Comparison of ENCODE assay signal across 30 cellular contexts in the genomic region with DNA sequence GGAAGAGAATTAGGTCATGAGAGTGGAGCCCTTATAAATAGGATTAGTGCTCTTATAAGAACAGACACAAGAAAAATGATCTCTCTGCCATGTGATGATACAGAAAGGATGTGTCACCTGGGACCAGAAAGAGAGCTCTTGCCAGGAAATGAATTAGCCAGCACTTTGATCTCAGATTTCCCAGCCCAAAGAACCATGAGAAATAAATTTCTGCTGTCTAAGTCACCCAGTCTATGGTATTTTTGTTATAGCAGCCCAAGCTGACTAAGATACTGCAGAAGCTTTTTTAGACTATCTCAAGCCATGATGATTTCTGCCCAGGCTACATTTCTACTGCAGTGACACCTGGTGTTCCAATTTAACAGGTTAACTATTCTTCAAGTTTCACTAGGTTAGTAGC.
DNase-seq lines count a peak whose midpoint lies in the region; ATAC-seq and TF ChIP-seq lines count a peak whose summit lies in the region.
"Had no signal": no experiment of that assay in that cellular context is flagged by ENCODE, and none has a peak within 500 bp of the region (broad histone marks: within the 10 kb centered on the region; RNA-seq: fewer than 3 reads in every experiment).

No MANE protein-coding gene starts in this region.

- no peak overlapping the region for H2BK20ac ChIP-seq in H9 (ENCODE audit: low read depth, low read length, poor library complexity, severe bottlenecking)

- H3K36me3 Mint-ChIP-seq in H9 (ENCODE audit: insufficient read depth in 1 of 3, low read depth in 3 of 3) (peaks cover 14 to 30% (median 20%) of the 10 kb centered on the region in 3 experiments), endodermal cell (ENCODE audit: low read depth) (peaks cover 44% of the 10 kb centered on the region)
- H3K36me3 Mint-ChIP-seq in activated CD8-positive, alpha-beta T cell treated with anti-CD3 and anti-CD28 coated beads, Interleukin-2, amount 10 ng/mL, durations not matched to agents 7 days and 5 days (ENCODE audit: low read depth): peaks cover 60% of the 10 kb centered on the region

- H3K4me3 ChIP-seq in fibroblast of mammary gland (ENCODE audit: control insufficient read depth, low read depth, low read length): no peak overlapping the region
- H3K4me3 ChIP-seq in endodermal cell (ENCODE audit: low read length): no peak overlapping the region
- H3K4me3 ChIP-seq: sigmoid colon, suprapubic skin, upper lobe of right lung had no signal

- no peak overlapping the region for H3K4ac ChIP-seq in H9 (ENCODE audit: low read depth, low read length)

- H3K27ac ChIP-seq in H9 (ENCODE audit: insufficient read length, low read depth, low read length): no peak overlapping the region
- no peak overlapping the region for H3K27ac ChIP-seq in endodermal cell (ENCODE audit: low read depth, low read length)
- H3K27ac ChIP-seq: C4-2B, neutrophil, sigmoid colon, suprapubic skin, upper lobe of right lung had no signal

- H3K27me3 ChIP-seq in H9 (ENCODE audit: insufficient read depth, low read length) (no peaks in the 10 kb centered on the region), endodermal cell (ENCODE audit: control insufficient read depth, insufficient read depth, low read length, poor library complexity, severe bottlenecking) (no peaks in the 10 kb centered on the region)
- H3K27me3 ChIP-seq: neutrophil, sigmoid colon, suprapubic skin, upper lobe of right lung had no signal

- H3K36me3 ChIP-seq in endodermal cell (ENCODE audit: control insufficient read depth, insufficient read depth, low read length): peaks cover 26% of the 10 kb centered on the region
- H3K36me3 ChIP-seq: upper lobe of right lung had no signal

- no peak overlapping the region for H2AFZ ChIP-seq in H9 (ENCODE audit: low read length)

- no peaks in the 10 kb centered on the region for H3K4me1 Mint-ChIP-seq in H9
- peaks cover 9% of the 10 kb centered on the region for H3K4me1 Mint-ChIP-seq in endodermal cell
- peaks cover 27% of the 10 kb centered on the region for H3K4me1 Mint-ChIP-seq in activated CD8-positive, alpha-beta T cell treated with anti-CD3 and anti-CD28 coated beads, Interleukin-2, amount 10 ng/mL, durations not matched to agents 7 days and 5 days (ENCODE audit: low read depth)

- no peaks in the 10 kb centered on the region for H3K23me2 ChIP-seq in H9 (ENCODE audit: insufficient read length, low read depth, low read length, poor library complexity, severe bottlenecking)

- no peak for ATAC-seq in activated CD8-positive, alpha-beta T cell treated with anti-CD3 and anti-CD28 coated beads, Interleukin-2, amount 10 ng/mL, durations not matched to agents 7 days and 5 days
- ATAC-seq: HCT116; left lobe of liver; stimulated activated naive B cell treated with anti-CD40 and anti-IgM and Interleukin-4, amounts not matched to agents 10 μg/mL and 1 μg/mL and 100 μg/mL, for 72 hours had no signal

- H3K18ac ChIP-seq in H9 (ENCODE audit: insufficient read length, low read depth, low read length): no peak overlapping the region

- CTCF ChIA-PET in activated CD8-positive, alpha-beta T cell treated with anti-CD3 and anti-CD28 coated beads, Interleukin-2, amount 10 ng/mL, durations not matched to agents 7 days and 5 days (lab: Charles Lee): interaction anchor here (1.3 kb wide), 1 partner anchor 45 kb away, joined by 3 read pairs; no protein-coding TSS in a partner anchor

- no peak overlapping the region for H2AK5ac ChIP-seq in H9 (ENCODE audit: insufficient read length, low read length)

- H3K9me3 Mint-ChIP-seq in H9 (peaks cover 9 to 11% of the 10 kb centered on the region in 2 experiments; a peak in 4 of 5 replicates), endodermal cell (peaks cover 27% of the 10 kb centered on the region)
- H3K9me3 Mint-ChIP-seq in activated CD8-positive, alpha-beta T cell treated with anti-CD3 and anti-CD28 coated beads, Interleukin-2, amount 10 ng/mL, durations not matched to agents 7 days and 5 days (ENCODE audit: insufficient read depth): peaks cover 17% of the 10 kb centered on the region

- no peak overlapping the region for H3K4me2 ChIP-seq in H9 (ENCODE audit: insufficient read depth, insufficient read length, low read length)

- POLR2A ChIA-PET in activated CD8-positive, alpha-beta T cell treated with anti-CD3 and anti-CD28 coated beads, Interleukin-2, amount 10 ng/mL, durations not matched to agents 7 days and 5 days (lab: Charles Lee): no interaction called here

- H3K9ac ChIP-seq in H9 (ENCODE audit: extremely low read depth, insufficient read length, low read length) (no peak overlapping the region), endodermal cell (ENCODE audit: extremely low read depth, low read length, poor library complexity, severe bottlenecking) (no peak overlapping the region)

- H3T11ph ChIP-seq in H9 (ENCODE audit: low read length): no peak overlapping the region

- H3K79me1 ChIP-seq in H9 (ENCODE audit: insufficient read depth, low read depth, low read length, poor library complexity, severe bottlenecking): no peaks in the 10 kb centered on the region

- no peak overlapping the region for H3K14ac ChIP-seq in H9 (ENCODE audit: insufficient read depth, low read length)

- H3K9me3 ChIP-seq in H9 (ENCODE audit: control insufficient read depth, low read depth, low read length) (no peaks in the 10 kb centered on the region), endodermal cell (ENCODE audit: control insufficient read depth, low read length) (peaks cover 20% of the 10 kb centered on the region)
- H3K9me3 ChIP-seq: neutrophil, sigmoid colon, suprapubic skin, upper lobe of right lung had no signal

- H2BK12ac ChIP-seq in H9 (ENCODE audit: insufficient read length, low read depth, low read length): no peak overlapping the region

- no peaks in the 10 kb centered on the region for H3K27me3 Mint-ChIP-seq in H9 (ENCODE audit: low read depth)
- no peaks in the 10 kb centered on the region for H3K27me3 Mint-ChIP-seq in endodermal cell (ENCODE audit: insufficient read depth)
- no peaks in the 10 kb centered on the region for H3K27me3 Mint-ChIP-seq in activated CD8-positive, alpha-beta T cell treated with anti-CD3 and anti-CD28 coated beads, Interleukin-2, amount 10 ng/mL, durations not matched to agents 7 days and 5 days (ENCODE audit: low read depth)
- H3K27me3 Mint-ChIP-seq: stimulated activated naive B cell treated with anti-CD40 and anti-IgM and Interleukin-4, amounts not matched to agents 10 μg/mL and 1 μg/mL and 100 μg/mL, for 72 hours had no signal

- H4K8ac ChIP-seq in H9 (replicated peaks; ENCODE audit: insufficient read length, low read depth, low read length): no peak overlapping the region

- no peak overlapping the region for H2BK5ac ChIP-seq in H9 (ENCODE audit: insufficient read length, low read length)

- no peaks in the 10 kb centered on the region for H3K79me2 ChIP-seq in H9 (ENCODE audit: insufficient read depth, low read length)

- no peak overlapping the region for H3K23ac ChIP-seq in H9 (ENCODE audit: insufficient read length, low read depth, low read length)

- H3K4me1 ChIP-seq in H9 (ENCODE audit: insufficient read depth, low read length) (no peaks in the 10 kb centered on the region), endodermal cell (ENCODE audit: control insufficient read depth, insufficient read depth, low read length) (peaks cover 8% of the 10 kb centered on the region)
- H3K4me1 ChIP-seq: Caco-2, sigmoid colon, suprapubic skin, upper lobe of right lung had no signal

- H2BK120ac ChIP-seq in H9 (ENCODE audit: low read depth, low read length, poor library complexity, severe bottlenecking): no peak overlapping the region

- H3K27ac Mint-ChIP-seq in H9 (no peak overlapping the region), endodermal cell (no peak overlapping the region)
- no peak overlapping the region for H3K27ac Mint-ChIP-seq in activated CD8-positive, alpha-beta T cell treated with anti-CD3 and anti-CD28 coated beads, Interleukin-2, amount 10 ng/mL, durations not matched to agents 7 days and 5 days
- H3K27ac Mint-ChIP-seq: progenitor cell of endocrine pancreas; stimulated activated naive B cell treated with anti-CD40 and anti-IgM and Interleukin-4, amounts not matched to agents 10 μg/mL and 1 μg/mL and 100 μg/mL, for 72 hours; T-helper 1 cell treated with Interleukin-12 subunit alpha and Interleukin-12 subunit beta and Interleukin-4 antibody, amounts not matched to agents 30 μg/mL and 1 μg/mL, for 36 hours had no signal

- H3K4me3 Mint-ChIP-seq in H9 (no peak overlapping the region), endodermal cell (no peak overlapping the region)
- H3K4me3 Mint-ChIP-seq in activated CD8-positive, alpha-beta T cell treated with anti-CD3 and anti-CD28 coated beads, Interleukin-2, amount 10 ng/mL, durations not matched to agents 7 days and 5 days: no peak overlapping the region
- H3K4me3 Mint-ChIP-seq: immature natural killer cell; stimulated activated naive B cell treated with anti-CD40 and anti-IgM and Interleukin-4, amounts not matched to agents 10 μg/mL and 1 μg/mL and 100 μg/mL, for 72 hours; T-helper 1 cell treated with Interleukin-12 subunit alpha and Interleukin-12 subunit beta and Interleukin-4 antibody, amounts not matched to agents 30 μg/mL and 1 μg/mL, for 36 hours had no signal

- TF ChIP-seq CTCF in H9 (conservative IDR thresholded peaks at IDR 0.05): peak; percentile 23; the same call in 2 of the 3 replicates
- TF ChIP-seq CTCF in fibroblast of mammary gland (conservative IDR thresholded peaks at IDR 0.05; ENCODE audit: control insufficient read depth, insufficient read depth, low read depth, low read length): no peak
- no peak for TF ChIP-seq CTCF in endodermal cell (conservative IDR thresholded peaks at IDR 0.05)

- no peak overlapping the region for H4K5ac ChIP-seq in H9 (ENCODE audit: insufficient read length, low read depth, low read length)

- DNase-seq in H9 (no peak), LHCN-M2 (ENCODE audit: low read depth) (peak; percentile 38), RPMI7951 (ENCODE audit: low read depth) (peak; percentile 8), fibroblast of mammary gland (ENCODE audit: low read depth) (peak; percentile 64), endodermal cell (no peak), NOMO-1 treated with DMSO at 0.1 percent for 48 hours (lab: John Stamatoyannopoulos, UW; ENCODE audit: unreplicated experiment) (no peak)
- DNase-seq in activated CD8-positive, alpha-beta T cell treated with anti-CD3 and anti-CD28 coated beads, Interleukin-2, amount 10 ng/mL, durations not matched to agents 7 days and 5 days: no peak
- DNase-seq: activated CD4-positive, alpha-beta T cell treated with anti-CD3 and anti-CD28 coated beads for 4 hours; activated naive CD4-positive, alpha-beta T cell treated with anti-CD3 and anti-CD28 coated beads, Interleukin-2, amount 50 U/mL, for 16 hours; activated T-cell treated with anti-CD3 and anti-CD28 coated beads, Interleukin-2, amount 50 U/mL, for 48 hours; amygdala; Caco-2; dermis blood vessel endothelial cell; DMS79 treated with DMSO at 0.1 percent for 48 hours; hypothalamus; immature natural killer cell; KG1; NCI-H146; NCI-H2171; NCI-H510A treated with DMSO at 0.1 percent for 48 hours; sigmoid colon; stimulated activated naive B cell treated with anti-CD40 and anti-IgM and Interleukin-4, amounts not matched to agents 10 μg/mL and 1 μg/mL and 100 μg/mL, for 72 hours; upper lobe of right lung had no signal

- H2BK15ac ChIP-seq in H9 (ENCODE audit: low read depth, low read length): no peak overlapping the region

- no peak overlapping the region for H4K91ac ChIP-seq in H9 (ENCODE audit: insufficient read length, low read depth, low read length)

- H3K56ac ChIP-seq in H9 (ENCODE audit: insufficient read length, low read depth, low read length): no peak overlapping the region

- no peaks in the 10 kb centered on the region for H4K20me1 ChIP-seq in H9 (ENCODE audit: control insufficient read depth, insufficient read depth, insufficient read length)

Comparison
In these comparisons a context has a peak if more than half of its experiments do, and no peak if none do; other contexts are left out.
1. DNase-seq: peak in LHCN-M2 (single experiment), RPMI7951 (single experiment) and fibroblast of mammary gland (single experiment); none in H9 (single experiment), endodermal cell (single experiment), activated CD8-positive, alpha-beta T cell treated with anti-CD3 and anti-CD28 coated beads, Interleukin-2, amount 10 ng/mL, durations not matched to agents 7 days and 5 days (single experiment) and NOMO-1 treated with DMSO at 0.1 percent for 48 hours (single experiment).